1 cellular context compared by ENCODE assay signal in the genomic region with DNA sequence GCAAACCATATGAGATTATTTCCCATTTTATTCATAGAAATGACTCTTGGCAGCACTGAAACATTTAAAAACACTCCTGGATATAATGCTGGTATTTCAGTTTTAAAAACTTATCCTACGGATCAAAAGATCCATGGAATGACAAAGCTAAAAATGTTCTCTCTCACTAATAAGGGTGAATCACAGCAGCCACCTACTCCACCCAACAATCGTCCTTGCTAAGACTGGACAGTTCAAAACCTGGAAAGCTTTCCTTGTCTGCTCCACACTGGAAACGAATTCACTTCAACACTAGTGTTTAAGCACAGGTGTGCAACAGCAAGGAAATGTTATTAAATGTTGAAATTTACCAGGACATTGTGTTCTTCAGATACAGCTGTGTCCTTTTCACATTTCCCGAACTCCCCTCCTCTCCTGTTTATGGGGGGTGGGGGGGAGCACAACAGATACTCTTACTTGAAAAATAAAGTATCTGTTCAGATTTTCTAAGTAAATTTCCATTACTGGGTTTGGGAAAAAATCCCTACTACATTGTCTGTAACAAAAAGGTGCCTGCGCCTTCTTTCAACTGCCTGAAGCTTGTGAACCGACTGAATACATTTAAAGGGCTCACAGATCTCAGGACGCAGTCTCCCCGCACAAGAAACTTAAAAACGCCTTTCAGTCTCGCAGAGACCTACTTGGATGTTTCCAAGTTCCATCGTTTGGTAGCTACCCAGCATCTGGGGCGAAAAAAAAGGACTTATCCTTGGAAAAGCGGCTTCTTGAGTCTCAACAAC.
TF ChIP-seq lines count a peak whose summit lies in the region.

No MANE protein-coding gene starts in this region.

TF ChIP-seq in SK-N-SH treated with all-trans-retinoic acid at 6 μM for 48 hours, 23 proteins besides CTCF, POLR2A, EP300 and RAD21 (continued from another document):
- TF ChIP-seq, protein P1, sequence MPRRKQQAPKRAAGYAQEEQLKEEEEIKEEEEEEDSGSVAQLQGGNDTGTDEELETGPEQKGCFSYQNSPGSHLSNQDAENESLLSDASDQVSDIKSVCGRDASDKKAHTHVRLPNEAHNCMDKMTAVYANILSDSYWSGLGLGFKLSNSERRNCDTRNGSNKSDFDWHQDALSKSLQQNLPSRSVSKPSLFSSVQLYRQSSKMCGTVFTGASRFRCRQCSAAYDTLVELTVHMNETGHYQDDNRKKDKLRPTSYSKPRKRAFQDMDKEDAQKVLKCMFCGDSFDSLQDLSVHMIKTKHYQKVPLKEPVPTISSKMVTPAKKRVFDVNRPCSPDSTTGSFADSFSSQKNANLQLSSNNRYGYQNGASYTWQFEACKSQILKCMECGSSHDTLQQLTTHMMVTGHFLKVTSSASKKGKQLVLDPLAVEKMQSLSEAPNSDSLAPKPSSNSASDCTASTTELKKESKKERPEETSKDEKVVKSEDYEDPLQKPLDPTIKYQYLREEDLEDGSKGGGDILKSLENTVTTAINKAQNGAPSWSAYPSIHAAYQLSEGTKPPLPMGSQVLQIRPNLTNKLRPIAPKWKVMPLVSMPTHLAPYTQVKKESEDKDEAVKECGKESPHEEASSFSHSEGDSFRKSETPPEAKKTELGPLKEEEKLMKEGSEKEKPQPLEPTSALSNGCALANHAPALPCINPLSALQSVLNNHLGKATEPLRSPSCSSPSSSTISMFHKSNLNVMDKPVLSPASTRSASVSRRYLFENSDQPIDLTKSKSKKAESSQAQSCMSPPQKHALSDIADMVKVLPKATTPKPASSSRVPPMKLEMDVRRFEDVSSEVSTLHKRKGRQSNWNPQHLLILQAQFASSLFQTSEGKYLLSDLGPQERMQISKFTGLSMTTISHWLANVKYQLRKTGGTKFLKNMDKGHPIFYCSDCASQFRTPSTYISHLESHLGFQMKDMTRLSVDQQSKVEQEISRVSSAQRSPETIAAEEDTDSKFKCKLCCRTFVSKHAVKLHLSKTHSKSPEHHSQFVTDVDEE (CRISPR knock-in tag; IDR thresholded peaks at IDR 0.05) = no peak
- TF ChIP-seq SNAI2 (CRISPR knock-in tag; IDR thresholded peaks at IDR 0.05) = no peak
- no peak for TF ChIP-seq GLIS3 (CRISPR knock-in tag; IDR thresholded peaks at IDR 0.05)
- no peak for TF ChIP-seq ZC3H10 (CRISPR knock-in tag; IDR thresholded peaks at IDR 0.05)
- no peak for TF ChIP-seq TOX (CRISPR knock-in tag; IDR thresholded peaks at IDR 0.05; ENCODE audit: borderline replicate concordance)
- TF ChIP-seq ZFP30 (CRISPR knock-in tag; IDR thresholded peaks at IDR 0.05) = no peak
- no peak for TF ChIP-seq ZNF565 (CRISPR knock-in tag; conservative IDR thresholded peaks at IDR 0.05; ENCODE audit: low read depth)
- TF ChIP-seq RARB (CRISPR knock-in tag; IDR thresholded peaks at IDR 0.05) = no peak
- TF ChIP-seq, protein P2, sequence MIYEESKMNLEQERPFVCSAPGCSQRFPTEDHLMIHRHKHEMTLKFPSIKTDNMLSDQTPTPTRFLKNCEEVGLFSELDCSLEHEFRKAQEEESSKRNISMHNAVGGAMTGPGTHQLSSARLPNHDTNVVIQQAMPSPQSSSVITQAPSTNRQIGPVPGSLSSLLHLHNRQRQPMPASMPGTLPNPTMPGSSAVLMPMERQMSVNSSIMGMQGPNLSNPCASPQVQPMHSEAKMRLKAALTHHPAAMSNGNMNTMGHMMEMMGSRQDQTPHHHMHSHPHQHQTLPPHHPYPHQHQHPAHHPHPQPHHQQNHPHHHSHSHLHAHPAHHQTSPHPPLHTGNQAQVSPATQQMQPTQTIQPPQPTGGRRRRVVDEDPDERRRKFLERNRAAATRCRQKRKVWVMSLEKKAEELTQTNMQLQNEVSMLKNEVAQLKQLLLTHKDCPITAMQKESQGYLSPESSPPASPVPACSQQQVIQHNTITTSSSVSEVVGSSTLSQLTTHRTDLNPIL (CRISPR knock-in tag; IDR thresholded peaks at IDR 0.05; ENCODE audit: low read depth) = no peak
- TF ChIP-seq BACH2 (CRISPR knock-in tag; IDR thresholded peaks at IDR 0.05; ENCODE audit: borderline replicate concordance) = no peak
- no peak for TF ChIP-seq ESRRG (CRISPR knock-in tag; IDR thresholded peaks at IDR 0.05)
- TF ChIP-seq, protein P3, sequence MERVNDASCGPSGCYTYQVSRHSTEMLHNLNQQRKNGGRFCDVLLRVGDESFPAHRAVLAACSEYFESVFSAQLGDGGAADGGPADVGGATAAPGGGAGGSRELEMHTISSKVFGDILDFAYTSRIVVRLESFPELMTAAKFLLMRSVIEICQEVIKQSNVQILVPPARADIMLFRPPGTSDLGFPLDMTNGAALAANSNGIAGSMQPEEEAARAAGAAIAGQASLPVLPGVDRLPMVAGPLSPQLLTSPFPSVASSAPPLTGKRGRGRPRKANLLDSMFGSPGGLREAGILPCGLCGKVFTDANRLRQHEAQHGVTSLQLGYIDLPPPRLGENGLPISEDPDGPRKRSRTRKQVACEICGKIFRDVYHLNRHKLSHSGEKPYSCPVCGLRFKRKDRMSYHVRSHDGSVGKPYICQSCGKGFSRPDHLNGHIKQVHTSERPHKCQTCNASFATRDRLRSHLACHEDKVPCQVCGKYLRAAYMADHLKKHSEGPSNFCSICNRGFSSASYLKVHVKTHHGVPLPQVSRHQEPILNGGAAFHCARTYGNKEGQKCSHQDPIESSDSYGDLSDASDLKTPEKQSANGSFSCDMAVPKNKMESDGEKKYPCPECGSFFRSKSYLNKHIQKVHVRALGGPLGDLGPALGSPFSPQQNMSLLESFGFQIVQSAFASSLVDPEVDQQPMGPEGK (CRISPR knock-in tag; IDR thresholded peaks at IDR 0.05; ENCODE audit: borderline replicate concordance) = no peak
- no peak for TF ChIP-seq ISL1 (CRISPR knock-in tag; IDR thresholded peaks at IDR 0.05)
- TF ChIP-seq ZFP3 (CRISPR knock-in tag; IDR thresholded peaks at IDR 0.05) = no peak
- TF ChIP-seq ZNF8 (CRISPR knock-in tag; IDR thresholded peaks at IDR 0.05) = no peak
- TF ChIP-seq OSR1 (CRISPR knock-in tag; IDR thresholded peaks at IDR 0.05) = no peak
- no peak for TF ChIP-seq PPARA (CRISPR knock-in tag; IDR thresholded peaks at IDR 0.05; ENCODE audit: borderline replicate concordance)
